ENCODE assay signal across 25 cellular contexts in the genomic region with DNA sequence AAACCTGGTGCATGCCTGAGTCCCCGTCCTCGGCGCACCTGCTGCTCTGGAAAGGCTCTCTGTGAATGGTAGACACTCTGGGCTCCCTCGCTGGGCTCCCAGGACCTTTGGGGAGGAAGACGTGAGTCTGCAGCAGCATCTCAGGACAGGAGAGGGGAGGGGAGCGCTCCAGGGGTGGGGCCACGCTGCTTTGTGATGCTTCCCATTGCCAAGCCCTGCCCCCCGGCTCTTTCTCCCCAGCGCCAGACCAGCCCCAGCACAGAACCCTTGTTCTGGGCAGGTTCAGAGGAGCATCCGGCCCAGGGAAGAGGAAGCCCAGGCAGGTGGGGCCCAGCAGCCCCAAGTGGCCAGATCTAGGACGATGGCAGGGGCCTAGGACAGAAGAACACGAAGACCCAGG.
DNase-seq lines count a peak whose midpoint lies in the region; ATAC-seq, FAIRE-seq and TF ChIP-seq lines count a peak whose summit lies in the region.
"Had no signal": no experiment of that assay in that cellular context is flagged by ENCODE, and none has a peak within 500 bp of the region (broad histone marks: within the 10 kb centered on the region; RNA-seq: fewer than 3 reads in every experiment).

No MANE protein-coding gene starts in this region.

- no peak for TF ChIP-seq CTCF in H1 (IDR thresholded peaks at IDR 0.05; ENCODE audit: control extremely low read depth in 1 of 3, insufficient read depth in 1 of 3, low read depth in 1 of 3, low read length in 3 of 3)
- TF ChIP-seq CTCF in osteoblast (IDR thresholded peaks at IDR 0.05; ENCODE audit: extremely low read depth, low read depth, low read length): no peak

- no peaks in the 10 kb centered on the region for H3K79me1 ChIP-seq in H1 (ENCODE audit: low read depth, low read length)

- peaks cover 36% of the 10 kb centered on the region for H3K4me1 ChIP-seq in BLaER1
- peaks cover 0 to 5% (median 0%) of the 10 kb centered on the region in 4 experiments; a peak in 2 of 7 replicates for H3K4me1 ChIP-seq in H1 (replicated peaks in 1 of 4; ENCODE audit: control insufficient read depth in 3 of 4, insufficient read depth in 4 of 4, low read length in 3 of 4)
- H3K4me1 ChIP-seq in osteoblast (ENCODE audit: insufficient read depth, low read length): no peaks in the 10 kb centered on the region
- H3K4me1 ChIP-seq: BE2C had no signal

- no peak overlapping the region for H4K91ac ChIP-seq in H1 (replicated peaks; ENCODE audit: insufficient read length, low read length)

- H2BK12ac ChIP-seq in H1 (ENCODE audit: low read depth, low read length): no peak overlapping the region

- POLR2A ChIA-PET in H1 (lab: Charles Lee; ENCODE audit: partially characterized antibody): no interaction called here

- no peak overlapping the region for H3K18ac ChIP-seq in H1 (ENCODE audit: extremely low read depth, low read length)

- H4K20me1 ChIP-seq in BLaER1 (peaks cover 14% of the 10 kb centered on the region; the same call in 1 of the 2 replicates), H1 (replicated peaks in 1 of 2; ENCODE audit: control insufficient read depth in 1 of 2, insufficient read depth in 2 of 2, low read length in 2 of 2) (peaks cover 0 to 7% of the 10 kb centered on the region in 2 experiments), osteoblast (ENCODE audit: insufficient read depth, low read length) (no peaks in the 10 kb centered on the region)

- no peaks in the 10 kb centered on the region for H3K36me3 ChIP-seq in BLaER1
- no peaks in the 10 kb centered on the region for H3K36me3 ChIP-seq in H7 (replicated peaks; ENCODE audit: control insufficient read depth, insufficient read depth, low read length)
- no peaks in the 10 kb centered on the region for H3K36me3 ChIP-seq in H1 (ENCODE audit: control insufficient read depth in 2 of 4, insufficient read depth in 4 of 4, low read length in 3 of 4)
- no peaks in the 10 kb centered on the region for H3K36me3 ChIP-seq in osteoblast (ENCODE audit: insufficient read depth, low read length)
- H3K36me3 ChIP-seq: BE2C had no signal

- H2BK15ac ChIP-seq in H1 (ENCODE audit: low read length): no peak overlapping the region

- FAIRE-seq in H1 (lab: Jason Lieb, UNC): no peak
- FAIRE-seq: A204.1, D721Med, G401.6, GM12892, GM19239 had no signal

- H2BK5ac ChIP-seq in H1 (ENCODE audit: low read depth, low read length): no peak overlapping the region

- no peak overlapping the region for H3K14ac ChIP-seq in H1 (ENCODE audit: insufficient read length)

- no peak for TF ChIP-seq RAD21 in H1 (IDR thresholded peaks at IDR 0.05 in 1 of 2, conservative IDR thresholded peaks at IDR 0.05 in 1 of 2; ENCODE audit: low read depth in 2 of 2, low read length in 2 of 2)

- peak; percentile 77 for DNase-seq in H7
- no peak for DNase-seq in H1 (ENCODE audit: low read depth in 1 of 2, low spot score in 2 of 2)
- DNase-seq in osteoblast (ENCODE audit: insufficient read length, low spot score, missing footprints): peak; percentile 61
- no peak for DNase-seq in DMS153 treated with DMSO at 0.1 percent for 48 hours (lab: John Stamatoyannopoulos, UW; ENCODE audit: unreplicated experiment)
- no peak for DNase-seq in Right ventricle myocardium superior
- DNase-seq: AML-193; BE2C; CD4-positive, CD25-positive, alpha-beta regulatory T cell; CD8-positive, alpha-beta memory T cell; DMS 273 treated with DMSO at 0.1 percent for 48 hours; DMS53; DMS79 treated with DMSO at 0.1 percent for 48 hours; GOT3; H9 had no signal

- H3K4me3 ChIP-seq in BLaER1 (no peak overlapping the region), H7 (ENCODE audit: insufficient read depth, low read depth, low read length) (no peak overlapping the region), H1 (ENCODE audit: extremely low read depth in 1 of 4, insufficient read depth in 2 of 4, low read depth in 3 of 4, low read length in 4 of 4) (no peak overlapping the region), osteoblast (ENCODE audit: insufficient read depth, low read length) (no peak overlapping the region)

- H3K4ac ChIP-seq in H1 (replicated peaks; ENCODE audit: insufficient read length, low read depth, low read length): no peak overlapping the region

- intact Hi-C loops in Right ventricle myocardium superior (cut with DNase I): no loop called here

- ATAC-seq in GM19351 (IDR thresholded peaks at IDR 0.05; ENCODE audit: unreplicated experiment) (no peak), GM18517 (IDR thresholded peaks at IDR 0.05; ENCODE audit: unreplicated experiment) (no peak), Right ventricle myocardium superior (ENCODE audit: poor library complexity) (no peak)
- ATAC-seq: HCT116 had no signal

- H3K27ac ChIP-seq in BLaER1 (no peak overlapping the region), H1 (ENCODE audit: low read depth, low read length) (no peak overlapping the region), osteoblast (ENCODE audit: low read depth, low read length) (no peak overlapping the region)
- H3K27ac ChIP-seq: 22Rv1, C4-2B had no signal

- H2AK5ac ChIP-seq in H1 (ENCODE audit: low read depth, low read length): no peak overlapping the region

- H3K9ac ChIP-seq in BLaER1 (no peak overlapping the region), H1 (replicated peaks in 1 of 4; ENCODE audit: extremely low read depth in 1 of 4, low read depth in 3 of 4, low read length in 3 of 4) (no peak overlapping the region)

- H3K56ac ChIP-seq in H1 (replicated peaks; ENCODE audit: insufficient read length, low read depth, low read length): no peak overlapping the region

- H3K79me2 ChIP-seq in H1 (ENCODE audit: control insufficient read depth in 1 of 2, insufficient read depth in 2 of 2, low read length in 2 of 2) (no peaks in the 10 kb centered on the region), osteoblast (ENCODE audit: insufficient read depth, low read length) (no peaks in the 10 kb centered on the region)

- H3K9me3 ChIP-seq in BLaER1: no peaks in the 10 kb centered on the region
- H3K9me3 ChIP-seq in H1 (ENCODE audit: insufficient read depth in 2 of 2, low read depth in 1 of 2, low read length in 1 of 2): no peaks in the 10 kb centered on the region
- no peaks in the 10 kb centered on the region for H3K9me3 ChIP-seq in osteoblast (ENCODE audit: low read depth, low read length)
- H3K9me3 ChIP-seq: BE2C had no signal

- H4K5ac ChIP-seq in H1 (ENCODE audit: insufficient read length, low read depth, low read length): no peak overlapping the region

- H3K4me2 ChIP-seq in BLaER1 (peak overlapping the region; percentile 77), H1 (ENCODE audit: insufficient read depth in 1 of 2, low read depth in 2 of 2, low read length in 2 of 2) (no peak overlapping the region), osteoblast (ENCODE audit: insufficient read depth, low read length) (no peak overlapping the region)

- H2BK20ac ChIP-seq in H1 (ENCODE audit: low read length): no peak overlapping the region

- H2BK120ac ChIP-seq in H1 (replicated peaks; ENCODE audit: low read depth, low read length): no peak overlapping the region

- no peak for TF ChIP-seq POLR2A in H1 (IDR thresholded peaks at IDR 0.05; ENCODE audit: control extremely low read depth in 1 of 2, low read depth in 2 of 2, low read length in 2 of 2)

- TF ChIP-seq EP300 in H1 (IDR thresholded peaks at IDR 0.05; ENCODE audit: borderline replicate concordance in 1 of 2, low read depth in 2 of 2, low read length in 2 of 2): no peak

- H4K8ac ChIP-seq in H1 (ENCODE audit: extremely low read depth, insufficient read depth, low read length): peak overlapping the region; percentile 71

- no peak overlapping the region for H3K23ac ChIP-seq in H1 (ENCODE audit: insufficient read length)

- H3K23me2 ChIP-seq in H1 (ENCODE audit: low read depth, low read length): no peaks in the 10 kb centered on the region

- no peaks in the 10 kb centered on the region for H3K27me3 ChIP-seq in BLaER1
- no peaks in the 10 kb centered on the region for H3K27me3 ChIP-seq in H7 (ENCODE audit: control insufficient read depth, insufficient read depth, low read length)
- H3K27me3 ChIP-seq in H1 (replicated peaks in 1 of 4; ENCODE audit: control insufficient read depth in 3 of 4, extremely low read depth in 1 of 4, insufficient read depth in 3 of 4, low read length in 3 of 4): no peaks in the 10 kb centered on the region; a peak in 1 of 7 replicates
- H3K27me3 ChIP-seq in osteoblast (ENCODE audit: insufficient read depth, low read length): no peaks in the 10 kb centered on the region

- WGBS in H1 (ENCODE audit: extremely low coverage in 1 of 2, insufficient coverage in 1 of 2, insufficient read length in 1 of 2, insufficient replicate concordance in 2 of 2, low coverage in 1 of 2, low lambda C conversion rate in 2 of 2, missing lambda C conversion rate in 1 of 2), 2 experiments: 71% methylated on average over 9 of the region's 12 CpGs; no CpG with 5 or more reads in 1 of the 2 experiments

- H2AFZ ChIP-seq in H1 (ENCODE audit: low read length): no peak overlapping the region
- H2AFZ ChIP-seq in osteoblast (ENCODE audit: low read length): no peak overlapping the region

- CTCF ChIA-PET in H1 (lab: Charles Lee; ENCODE audit: partially characterized antibody): no interaction called here

TF ChIP-seq in H1, 55 proteins besides CTCF, POLR2A, EP300 and RAD21:
- TF ChIP-seq RNF2 (IDR thresholded peaks at IDR 0.05; ENCODE audit: borderline replicate concordance, low read depth, low read length, missing control alignments, poor library complexity, severe bottlenecking): no peak
- no peak for TF ChIP-seq CHD2 (IDR thresholded peaks at IDR 0.05; ENCODE audit: low read length)
- no peak for TF ChIP-seq GABPA (IDR thresholded peaks at IDR 0.05; ENCODE audit: borderline replicate concordance, insufficient read depth, low read length)
- TF ChIP-seq, protein P1, sequence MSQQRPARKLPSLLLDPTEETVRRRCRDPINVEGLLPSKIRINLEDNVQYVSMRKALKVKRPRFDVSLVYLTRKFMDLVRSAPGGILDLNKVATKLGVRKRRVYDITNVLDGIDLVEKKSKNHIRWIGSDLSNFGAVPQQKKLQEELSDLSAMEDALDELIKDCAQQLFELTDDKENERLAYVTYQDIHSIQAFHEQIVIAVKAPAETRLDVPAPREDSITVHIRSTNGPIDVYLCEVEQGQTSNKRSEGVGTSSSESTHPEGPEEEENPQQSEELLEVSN (IDR thresholded peaks at IDR 0.05): no peak

Comparison
In these comparisons a context has a peak if more than half of its experiments do, and no peak if none do; other contexts are left out.
1. DNase-seq: peak in H7 (single experiment) and osteoblast (single experiment); none in H1 (0 of 2), DMS153 treated with DMSO at 0.1 percent for 48 hours (single experiment) and Right ventricle myocardium superior (single experiment).